In genomic region chr14:24312736-24313507, GRCh38 we compare ENCODE assay signal across 9 cellular contexts. TPM values are rescaled to one million over a fixed set of nuclear protein-coding genes. Genes with fewer than 3 reads are reported as not detected.
DNase-seq lines count a peak whose midpoint lies in the region; ATAC-seq and TF ChIP-seq lines count a peak whose summit lies in the region.
"Had no signal": no experiment of that assay in that cellular context is flagged by ENCODE, and none has a peak within 500 bp of the region (broad histone marks: within the 10 kb centered on the region; RNA-seq: fewer than 3 reads in every experiment).

No MANE protein-coding gene starts in this region.

- H3K9me3 ChIP-seq in right atrium auricular region = no peaks in the 10 kb centered on the region

- ATAC-seq in HG03565 (IDR thresholded peaks at IDR 0.05; ENCODE audit: unreplicated experiment) (no peak), HG02623 (IDR thresholded peaks at IDR 0.05; ENCODE audit: unreplicated experiment) (no peak)

- H3K9me3 Mint-ChIP-seq in stimulated activated naive CD8-positive, alpha-beta T cell treated with anti-CD3 and anti-CD28 coated beads, Interleukin-15, Interleukin-2, amounts not matched to agents 100 ng/mL and 50 ng/mL, for 24 hours = no peaks in the 10 kb centered on the region

- peak overlapping the region; percentile 75 to 86 for H3K27ac ChIP-seq in right atrium auricular region

- H3K27ac Mint-ChIP-seq in stimulated activated naive CD8-positive, alpha-beta T cell treated with anti-CD3 and anti-CD28 coated beads, Interleukin-15, Interleukin-2, amounts not matched to agents 100 ng/mL and 50 ng/mL, for 24 hours = peak overlapping the region; percentile 65

- H3K4me3 Mint-ChIP-seq in stimulated activated naive CD8-positive, alpha-beta T cell treated with anti-CD3 and anti-CD28 coated beads, Interleukin-15, Interleukin-2, amounts not matched to agents 100 ng/mL and 50 ng/mL, for 24 hours = peak overlapping the region; percentile 74

- DNase-seq in KBM-7 (peak; percentile 82), T-helper 22 cell (ENCODE audit: low read depth) (peak; percentile 40), right atrium auricular region (ENCODE audit: low spot score) (no peak), SW480 (ENCODE audit: low spot score) (no peak)
- DNase-seq: activated CD8-positive, alpha-beta memory T cell treated with anti-CD3 and anti-CD28 coated beads, Interleukin-2, amount 50 U/mL, for 48 hours; NCI-H1092 had no signal

- H3K36me3 ChIP-seq in right atrium auricular region = no peaks in the 10 kb centered on the region

- in situ Hi-C loops in KBM-7 (cut with MboI; ENCODE audit: low pct_unique_long_range_greater_than_20kb, low sequenced_read_pairs) = no loop called here

- no peak overlapping the region for H3K4me3 ChIP-seq in right atrium auricular region

- TF ChIP-seq CTCF in right atrium auricular region (IDR thresholded peaks at IDR 0.05) = no peak

- H3K4me1 ChIP-seq in right atrium auricular region = peaks cover 0 to 76% of the 10 kb centered on the region in 2 donors

- no peaks in the 10 kb centered on the region for H3K27me3 Mint-ChIP-seq in stimulated activated naive CD8-positive, alpha-beta T cell treated with anti-CD3 and anti-CD28 coated beads, Interleukin-15, Interleukin-2, amounts not matched to agents 100 ng/mL and 50 ng/mL, for 24 hours

- H3K36me3 Mint-ChIP-seq in stimulated activated naive CD8-positive, alpha-beta T cell treated with anti-CD3 and anti-CD28 coated beads, Interleukin-15, Interleukin-2, amounts not matched to agents 100 ng/mL and 50 ng/mL, for 24 hours (ENCODE audit: low read depth) = peaks cover 35% of the 10 kb centered on the region

- peaks cover 78% of the 10 kb centered on the region for H3K4me1 Mint-ChIP-seq in stimulated activated naive CD8-positive, alpha-beta T cell treated with anti-CD3 and anti-CD28 coated beads, Interleukin-15, Interleukin-2, amounts not matched to agents 100 ng/mL and 50 ng/mL, for 24 hours (ENCODE audit: low read depth)

- no peaks in the 10 kb centered on the region for H3K27me3 ChIP-seq in right atrium auricular region

RNA-seq across cellular contexts. Expression of gene LTB4R, which starts 1.6 kb away (rescaled TPM):
- 1 to 10 TPM; 1.9 to 3.0 TPM for total RNA-seq in right atrium auricular region

RNA-seq across cellular contexts. Expression of gene LTB4R2, which starts 3.0 kb away (rescaled TPM):
- total RNA-seq in right atrium auricular region = 1 to 10 TPM in 1 of 2 donors, under 1 TPM in 1; 0.98 to 1.4 TPM

RNA-seq across cellular contexts. Expression of gene CIDEB, which starts 5.1 kb away (rescaled TPM):
- total RNA-seq in right atrium auricular region = 1 to 10 TPM; 2.0 to 6.6 TPM

RNA-seq across cellular contexts. Expression of gene NOP9, which starts 13.3 kb away (rescaled TPM):
- 10 to 100 TPM; 13.9 to 15.5 TPM for total RNA-seq in right atrium auricular region

RNA-seq across cellular contexts. Expression of gene DHRS1, which starts 13.3 kb away (rescaled TPM):
- total RNA-seq in right atrium auricular region = 10 to 100 TPM; 10.1 to 13.7 TPM

Comparison
In these comparisons a context has a peak if more than half of its experiments do, and no peak if none do; other contexts are left out.
1. DNase-seq: peak in KBM-7 (single experiment) and T-helper 22 cell (single experiment); none in right atrium auricular region (single experiment) and SW480 (single experiment).